9 cellular contexts compared by ENCODE assay signal in the genomic region with DNA sequence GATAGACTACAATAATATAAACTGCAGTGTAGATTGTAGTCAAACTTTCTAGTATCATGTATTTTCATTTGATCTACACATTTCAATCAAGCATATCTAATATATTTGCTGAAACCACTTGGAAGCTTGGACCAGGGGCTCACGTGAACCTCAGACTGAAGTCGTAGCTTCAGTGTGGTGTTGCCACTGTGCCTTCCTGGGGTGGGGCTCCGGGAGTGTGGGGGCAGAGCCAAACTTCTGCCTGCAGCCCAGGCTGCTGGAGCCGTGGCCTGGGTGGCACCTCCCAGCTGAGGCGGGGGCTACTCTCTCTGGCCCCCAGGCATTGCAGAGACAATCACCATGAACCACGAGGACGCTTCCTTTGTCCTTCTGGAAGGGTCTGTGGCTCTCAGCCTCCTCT. TPM values are rescaled to one million over a fixed set of nuclear protein-coding genes. Genes with fewer than 3 reads are reported as not detected.
"Had no signal": no experiment of that assay in that cellular context is flagged by ENCODE, and none has a peak within 500 bp of the region (broad histone marks: within the 10 kb centered on the region; RNA-seq: fewer than 3 reads in every experiment).

No MANE protein-coding gene starts in this region.

- H2AFZ ChIP-seq: GM23248 had no signal

- H3K4me3 Mint-ChIP-seq: HFFc6 had no signal

- H3K9me3 ChIP-seq: HAP-1 had no signal

- DNase-seq: GM23248, GOT3, H7, HFFc6 had no signal

- ATAC-seq: HCT116, HepG2, K562 had no signal

- H3K27ac ChIP-seq: GM23248, HL-60 had no signal

- H3K4me3 ChIP-seq: GM23248, HAP-1, K562 had no signal

- H3K9me3 Mint-ChIP-seq: HFFc6 had no signal

- H3K27ac Mint-ChIP-seq: HFFc6 had no signal

- H3K9ac ChIP-seq: GM23248 had no signal

- H3K36me3 ChIP-seq: HAP-1 had no signal

- H3K4me1 ChIP-seq: HAP-1 had no signal

RNA-seq across cellular contexts. Expression of a gene that starts 36.3 kb away (rescaled TPM):
- total RNA-seq: GM23248, HepG2, HFFc6 had no signal
- polyA plus RNA-seq: HepG2, K562 had no signal
